Comparison of ENCODE assay signal across 9 cellular contexts in genomic region chr4:41957634-41958033, GRCh38. TPM values are rescaled to one million over a fixed set of nuclear protein-coding genes. Genes with fewer than 3 reads are reported as not detected.
DNase-seq lines count a peak whose midpoint lies in the region; ATAC-seq, FAIRE-seq and TF ChIP-seq lines count a peak whose summit lies in the region.
"Had no signal": no experiment of that assay in that cellular context is flagged by ENCODE, and none has a peak within 500 bp of the region (broad histone marks: within the 10 kb centered on the region; RNA-seq: fewer than 3 reads in every experiment).

No MANE protein-coding gene starts in this region.

- ATAC-seq in HepG2: no peak
- no peak for ATAC-seq in esophagus mucosa

- no peak for TF ChIP-seq EP300 in HepG2 (IDR thresholded peaks at IDR 0.05; ENCODE audit: low read depth in 2 of 2, low read length in 2 of 2)
- no peak for TF ChIP-seq EP300 in HepG2 (CRISPR knock-in tag; IDR thresholded peaks at IDR 0.05; ENCODE audit: borderline replicate concordance)
- TF ChIP-seq EP300 in ovary (IDR thresholded peaks at IDR 0.05): no peak

- intact Hi-C loops in HepG2 (cut with micrococcal nuclease; ENCODE audit: unreplicated experiment): no loop called here
- intact Hi-C loops in tibial artery (cut with DNase I; ENCODE audit: low total_unique reads): no loop called here
- intact Hi-C loops in ovary (cut with DNase I): no loop called here

- H3K9ac ChIP-seq in HepG2 (ENCODE audit: insufficient read depth, low read depth, low read length): no peak overlapping the region

- no peaks in the 10 kb centered on the region for H4K20me1 ChIP-seq in HepG2 (ENCODE audit: insufficient read depth, low read length)

- in situ Hi-C loops in SK-MEL-5 (cut with HindIII; ENCODE audit: low pct_unique_long_range_greater_than_20kb, low sequenced_read_pairs) (no loop called here), HepG2 (cut with HindIII; ENCODE audit: extremely low pct_ligation_motif_present, low pct_unique_long_range_greater_than_20kb) (no loop called here)

- DNase-seq in ELR (ENCODE audit: low read depth) (peak; percentile 59), SK-MEL-5 (ENCODE audit: low read depth, low spot score) (peak; percentile 57), HepG2 (ENCODE audit: low spot score) (peak; percentile 27), tibial artery (no peak), ovary (no peak), anterior cingulate cortex (lab: John Stamatoyannopoulos, UW) (no peak)

- TF ChIP-seq RAD21 in HepG2 (CRISPR knock-in tag; IDR thresholded peaks at IDR 0.05): no peak

- no peaks in the 10 kb centered on the region for H3K79me2 ChIP-seq in HepG2 (ENCODE audit: insufficient read depth, low read length)

- FAIRE-seq in HepG2 (lab: Jason Lieb, UNC): no peak

- POLR2A ChIA-PET in HEK293 (lab: Yijun Ruan, JAX) (interaction anchor here (0.7 kb wide), 1 partner anchor 11 kb away, joined by 3 read pairs; no protein-coding TSS in a partner anchor), HepG2 (lab: Yijun Ruan, JAX) (no interaction called here)

- TSS peak; percentile 23 for BruUV-seq in HepG2 (replicated peaks; lab: Mats Ljungman, UMichigan)

- CTCF ChIA-PET in HEK293 (lab: Yijun Ruan, JAX): interaction anchor here (0.6 to 1.7 kb wide), 7 partner anchors 9 to 728 kb away, joined by 3 to 13 read pairs (median 3); no protein-coding TSS in a partner anchor
- CTCF ChIA-PET in HepG2 (lab: Yijun Ruan, JAX; ENCODE audit: low intra/inter-chr PET ratio, low total read pairs): no interaction called here

- H3K36me3 ChIP-seq in HEK293 (ENCODE audit: control insufficient read depth in 2 of 2, insufficient read depth in 1 of 2, low read length in 2 of 2) (peaks cover 5 to 24% of the 10 kb centered on the region in 2 experiments; a peak in 2 of 3 replicates), HepG2 (replicated peaks in 1 of 2; ENCODE audit: control insufficient read depth in 1 of 2, insufficient read depth in 2 of 2, low read length in 2 of 2) (peaks cover 2 to 13% of the 10 kb centered on the region in 2 experiments; a peak in 4 of 5 replicates), tibial artery (peaks cover 10 to 34% (median 18%) of the 10 kb centered on the region in 3 donors), ovary (no peaks in the 10 kb centered on the region)

- no peaks in the 10 kb centered on the region for H3K27me3 ChIP-seq in HepG2 (ENCODE audit: control insufficient read depth in 1 of 2, insufficient read depth in 2 of 2, low read length in 2 of 2)
- no peaks in the 10 kb centered on the region for H3K27me3 ChIP-seq in tibial artery
- no peaks in the 10 kb centered on the region for H3K27me3 ChIP-seq in ovary
- H3K27me3 ChIP-seq: SJSA1 had no signal

- H3K4me1 ChIP-seq in HEK293 (ENCODE audit: control insufficient read depth, insufficient read depth, low read length) (no peaks in the 10 kb centered on the region), HepG2 (ENCODE audit: insufficient read depth, low read length) (no peaks in the 10 kb centered on the region), tibial artery (no peaks in the 10 kb centered on the region), ovary (ENCODE audit: insufficient read depth) (no peaks in the 10 kb centered on the region)
- H3K4me1 ChIP-seq: SJSA1 had no signal

- H3K4me3 ChIP-seq in HEK293 (ENCODE audit: low read depth, low read length): no peak overlapping the region
- H3K4me3 ChIP-seq in HepG2 (replicated peaks in 1 of 3; ENCODE audit: insufficient read depth in 1 of 3, low read depth in 2 of 3, low read length in 3 of 3): no peak overlapping the region
- no peak overlapping the region for H3K4me3 ChIP-seq in tibial artery
- no peak overlapping the region for H3K4me3 ChIP-seq in ovary
- H3K4me3 ChIP-seq: SJSA1 had no signal

- TF ChIP-seq CTCF in HEK293 (tag by site-specific recombination; IDR thresholded peaks at IDR 0.05) (no peak), HepG2 (CRISPR knock-in tag; IDR thresholded peaks at IDR 0.05) (peak; percentile 53), tibial artery (IDR thresholded peaks at IDR 0.05) (no peak), ovary (IDR thresholded peaks at IDR 0.05) (no peak)

- TF ChIP-seq POLR2A in HepG2 (IDR thresholded peaks at IDR 0.05; ENCODE audit: insufficient read depth in 1 of 2, low read depth in 2 of 2, low read length in 2 of 2): no peak
- TF ChIP-seq POLR2A in ovary (IDR thresholded peaks at IDR 0.05): no peak

- no peak overlapping the region for H2AFZ ChIP-seq in HepG2 (ENCODE audit: low read length)

- H3K9me3 ChIP-seq in HEK293 (ENCODE audit: control insufficient read depth, insufficient read depth, low read depth, low read length) (no peaks in the 10 kb centered on the region), HepG2 (ENCODE audit: low read length) (no peaks in the 10 kb centered on the region), tibial artery (no peaks in the 10 kb centered on the region), ovary (no peaks in the 10 kb centered on the region)
- H3K9me3 ChIP-seq: SJSA1 had no signal

- no peak overlapping the region for H3K4me2 ChIP-seq in HepG2 (ENCODE audit: low read depth, low read length)

- 64% methylated on average over 1 of the region's 1 CpG for WGBS in HepG2 (ENCODE audit: low lambda C conversion rate)
- 44 to 53% (median 45%) methylated on average over 1 of the region's 1 CpG for whole genome bisulfite sequencing in ovary, 3 donors

- H3K27ac ChIP-seq in HEK293 (ENCODE audit: extremely low read depth, low read depth, low read length) (no peak overlapping the region), HepG2 (ENCODE audit: extremely low read length, insufficient read depth, low read length) (no peak overlapping the region), tibial artery (no peak overlapping the region), ovary (no peak overlapping the region)
- H3K27ac ChIP-seq: SJSA1 had no signal

RNA-seq across cellular contexts. Expression of gene TMEM33, which starts 22.4 kb away (rescaled TPM):
- 167 and 171 TPM in 2 replicates for total RNA-seq in SK-MEL-5 (2014; rRNA removed; shearing (Covaris generic))
- 99.1 and 112 TPM in 2 replicates for polyA plus RNA-seq in SK-MEL-5 (2015; cell fraction: cytosol; rRNA removed)
- polyA plus RNA-seq in SK-MEL-5 (2015; cell fraction: nucleus; rRNA removed): 26.8 and 28.1 TPM in 2 replicates
- total RNA-seq in HepG2 (2016; rRNA removed; fragmentation: Illumina TruSeq; extraction: Trizol) (51.6 and 66.6 TPM in 2 replicates), esophagus mucosa (51.5 TPM), ovary (10 to 100 TPM; 25.4 to 50.9 (median 38.8) TPM)
- 6.1 and 7.9 TPM in 2 replicates for total RNA-seq in HepG2 (2016; cell fraction: cytosol; rRNA removed; fragmentation: Illumina TruSeq; extraction: Trizol; ENCODE audit: low read depth)
- 53.3 and 58.7 TPM in 2 replicates for total RNA-seq in HepG2 (2016; cell fraction: insoluble cytoplasmic fraction; rRNA removed; fragmentation: Illumina TruSeq; extraction: Trizol)
- 17.7 and 20.2 TPM in 2 replicates for total RNA-seq in HepG2 (2016; cell fraction: membrane; rRNA removed; fragmentation: Illumina TruSeq; extraction: Trizol)
- 56.2 and 69.6 TPM in 2 replicates for total RNA-seq in HepG2 (2016; cell fraction: nucleus; rRNA removed; fragmentation: Illumina TruSeq; extraction: Trizol)
- polyA plus RNA-seq in HepG2 (2011; rRNA removed) (36.1 and 40.1 TPM in 2 replicates), ovary (10 to 100 TPM in 1 of 2 donors, 1 to 10 TPM in 1; 8.8 to 31.0 TPM)
- 24.4 and 32.3 TPM in 2 replicates for polyA plus RNA-seq in HepG2 (2011; cell fraction: cytosol; rRNA removed)
- 9.6 and 12.2 TPM in 2 replicates for polyA plus RNA-seq in HepG2 (2011; cell fraction: nucleus; rRNA removed)
- 20.5 and 27.5 TPM in 2 replicates for polyA plus RNA-seq in HepG2 (2012)
- 7.0 and 7.2 TPM in 2 replicates for polyA plus RNA-seq in HepG2 (2016; cell fraction: cytosol; fragmentation: Illumina TruSeq; extraction: Trizol; ENCODE audit: low read depth)
- 34.2 and 35.6 TPM in 2 replicates for polyA plus RNA-seq in HepG2 (2016; cell fraction: insoluble cytoplasmic fraction; fragmentation: Illumina TruSeq; extraction: Trizol; ENCODE audit: low read depth)
- polyA plus RNA-seq in HepG2 (2016; cell fraction: membrane; fragmentation: Illumina TruSeq; extraction: Trizol; ENCODE audit: low read depth): 12.0 and 13.3 TPM in 2 replicates
- polyA plus RNA-seq in HepG2 (2016; cell fraction: nucleus; fragmentation: Illumina TruSeq; extraction: Trizol; ENCODE audit: insufficient read depth, low read depth): 54.9 and 61.4 TPM in 2 replicates
- polyA minus RNA-seq in HepG2 (2011; rRNA and poly(A)+ RNA removed; ENCODE audit: low replicate concordance): 182 and 425 TPM in 2 replicates
- polyA minus RNA-seq in HepG2 (2011; cell fraction: cytosol; rRNA and poly(A)+ RNA removed): 46.3 and 60.5 TPM in 2 replicates
- polyA minus RNA-seq in HepG2 (2011; cell fraction: nucleus; rRNA and poly(A)+ RNA removed): 35.8 and 42.9 TPM in 2 replicates

RNA-seq across cellular contexts. Expression of gene DCAF4L1, which starts 23.9 kb away (rescaled TPM):
- 0.18 and 0.21 TPM in 2 replicates for total RNA-seq in SK-MEL-5 (2014; rRNA removed; shearing (Covaris generic))
- polyA plus RNA-seq in SK-MEL-5 (2015; cell fraction: cytosol; rRNA removed): 0.05 and 0.07 TPM in 2 replicates
- polyA plus RNA-seq in SK-MEL-5 (2015; cell fraction: nucleus; rRNA removed): 3.3 and 4.1 TPM in 2 replicates
- total RNA-seq in HepG2 (2016; rRNA removed; fragmentation: Illumina TruSeq; extraction: Trizol): 0.09 TPM in 1 of 2 replicates, not detected in the other
- not detected in 2 replicates for total RNA-seq in HepG2 (2016; cell fraction: cytosol; rRNA removed; fragmentation: Illumina TruSeq; extraction: Trizol; ENCODE audit: low read depth)
- 0.02 TPM in 1 of 2 replicates, not detected in the other for total RNA-seq in HepG2 (2016; cell fraction: insoluble cytoplasmic fraction; rRNA removed; fragmentation: Illumina TruSeq; extraction: Trizol)
- not detected in 2 replicates for total RNA-seq in HepG2 (2016; cell fraction: membrane; rRNA removed; fragmentation: Illumina TruSeq; extraction: Trizol)
- 0.06 and 0.09 TPM in 2 replicates for total RNA-seq in HepG2 (2016; cell fraction: nucleus; rRNA removed; fragmentation: Illumina TruSeq; extraction: Trizol)
- 0.03 and 0.05 TPM in 2 replicates for polyA plus RNA-seq in HepG2 (2011; rRNA removed)
- 0.01 TPM in 1 of 2 replicates, not detected in the other for polyA plus RNA-seq in HepG2 (2011; cell fraction: cytosol; rRNA removed)
- 0.10 and 0.14 TPM in 2 replicates for polyA plus RNA-seq in HepG2 (2011; cell fraction: nucleus; rRNA removed)
- polyA plus RNA-seq in HepG2 (2012): 0.05 and 0.20 TPM in 2 replicates
- not detected in 2 replicates for polyA plus RNA-seq in HepG2 (2016; cell fraction: cytosol; fragmentation: Illumina TruSeq; extraction: Trizol; ENCODE audit: low read depth)
- polyA plus RNA-seq in HepG2 (2016; cell fraction: insoluble cytoplasmic fraction; fragmentation: Illumina TruSeq; extraction: Trizol; ENCODE audit: low read depth): not detected in 2 replicates
- polyA plus RNA-seq in HepG2 (2016; cell fraction: membrane; fragmentation: Illumina TruSeq; extraction: Trizol; ENCODE audit: low read depth): not detected in 2 replicates
- 0.24 and 0.34 TPM in 2 replicates for polyA plus RNA-seq in HepG2 (2016; cell fraction: nucleus; fragmentation: Illumina TruSeq; extraction: Trizol; ENCODE audit: insufficient read depth, low read depth)
- polyA minus RNA-seq in HepG2 (2011; rRNA and poly(A)+ RNA removed; ENCODE audit: low replicate concordance): 0.04 and 0.40 TPM in 2 replicates
- polyA minus RNA-seq in HepG2 (2011; cell fraction: cytosol; rRNA and poly(A)+ RNA removed): not detected in 2 replicates
- 0.12 and 0.26 TPM in 2 replicates for polyA minus RNA-seq in HepG2 (2011; cell fraction: nucleus; rRNA and poly(A)+ RNA removed)
- 0.08 TPM for total RNA-seq in esophagus mucosa
- under 1 TPM in 5 of 7 donors, not detected in 2; 0.05 to 0.13 (median 0.11) TPM for total RNA-seq in ovary
- under 1 TPM; 0.07 to 0.12 TPM for polyA plus RNA-seq in ovary
- total RNA-seq: SJSA1 had no signal

RNA-seq across cellular contexts. Expression of gene SLC30A9, which starts 32.7 kb away (rescaled TPM):
- 52.3 and 63.5 TPM in 2 replicates for total RNA-seq in SK-MEL-5 (2014; rRNA removed; shearing (Covaris generic))
- polyA plus RNA-seq in SK-MEL-5 (2015; cell fraction: cytosol; rRNA removed): 36.8 and 43.6 TPM in 2 replicates
- 18.7 and 23.1 TPM in 2 replicates for polyA plus RNA-seq in SK-MEL-5 (2015; cell fraction: nucleus; rRNA removed)
- 72.8 and 104 TPM in 2 replicates for total RNA-seq in HepG2 (2016; rRNA removed; fragmentation: Illumina TruSeq; extraction: Trizol)
- 13.6 and 16.4 TPM in 2 replicates for total RNA-seq in HepG2 (2016; cell fraction: cytosol; rRNA removed; fragmentation: Illumina TruSeq; extraction: Trizol; ENCODE audit: low read depth)
- 69.2 and 97.7 TPM in 2 replicates for total RNA-seq in HepG2 (2016; cell fraction: insoluble cytoplasmic fraction; rRNA removed; fragmentation: Illumina TruSeq; extraction: Trizol)
- total RNA-seq in HepG2 (2016; cell fraction: membrane; rRNA removed; fragmentation: Illumina TruSeq; extraction: Trizol): 56.3 and 58.8 TPM in 2 replicates
- total RNA-seq in HepG2 (2016; cell fraction: nucleus; rRNA removed; fragmentation: Illumina TruSeq; extraction: Trizol): 47.4 and 53.5 TPM in 2 replicates
- polyA plus RNA-seq in HepG2 (2011; rRNA removed): 20.4 and 27.5 TPM in 2 replicates
- polyA plus RNA-seq in HepG2 (2011; cell fraction: cytosol; rRNA removed): 14.8 and 17.8 TPM in 2 replicates
- 8.6 and 9.0 TPM in 2 replicates for polyA plus RNA-seq in HepG2 (2011; cell fraction: nucleus; rRNA removed)
- 14.5 and 22.9 TPM in 2 replicates for polyA plus RNA-seq in HepG2 (2012)
- 7.4 and 10.7 TPM in 2 replicates for polyA plus RNA-seq in HepG2 (2016; cell fraction: cytosol; fragmentation: Illumina TruSeq; extraction: Trizol; ENCODE audit: low read depth)
- polyA plus RNA-seq in HepG2 (2016; cell fraction: insoluble cytoplasmic fraction; fragmentation: Illumina TruSeq; extraction: Trizol; ENCODE audit: low read depth): 72.6 and 73.0 TPM in 2 replicates
- polyA plus RNA-seq in HepG2 (2016; cell fraction: membrane; fragmentation: Illumina TruSeq; extraction: Trizol; ENCODE audit: low read depth): 24.7 and 25.0 TPM in 2 replicates
- 45.9 and 47.3 TPM in 2 replicates for polyA plus RNA-seq in HepG2 (2016; cell fraction: nucleus; fragmentation: Illumina TruSeq; extraction: Trizol; ENCODE audit: insufficient read depth, low read depth)
- polyA minus RNA-seq in HepG2 (2011; rRNA and poly(A)+ RNA removed; ENCODE audit: low replicate concordance): 26.5 and 27.6 TPM in 2 replicates
- 29.6 and 33.6 TPM in 2 replicates for polyA minus RNA-seq in HepG2 (2011; cell fraction: cytosol; rRNA and poly(A)+ RNA removed)
- polyA minus RNA-seq in HepG2 (2011; cell fraction: nucleus; rRNA and poly(A)+ RNA removed): 40.9 and 45.2 TPM in 2 replicates
- 42.2 TPM for total RNA-seq in esophagus mucosa
- total RNA-seq in ovary: 10 to 100 TPM; 35.5 to 49.8 (median 45.7) TPM
- polyA plus RNA-seq in ovary: 10 to 100 TPM; 21.2 to 39.7 TPM

Comparison
In these comparisons a context has a peak if more than half of its experiments do, and no peak if none do; other contexts are left out.
1. DNase-seq: peak in ELR (single experiment), SK-MEL-5 (single experiment) and HepG2 (single experiment); none in tibial artery (0 of 2), ovary (0 of 5) and anterior cingulate cortex (0 of 58).